ENCODE assay signal across 9 cellular contexts in genomic region chr2:134122610-134123009, GRCh38.
DNase-seq lines count a peak whose midpoint lies in the region; ATAC-seq, FAIRE-seq and TF ChIP-seq lines count a peak whose summit lies in the region.
"Had no signal": no experiment of that assay in that cellular context is flagged by ENCODE, and none has a peak within 500 bp of the region (broad histone marks: within the 10 kb centered on the region; RNA-seq: fewer than 3 reads in every experiment).

No MANE protein-coding gene starts in this region.

- H3K4me1 Mint-ChIP-seq in activated CD4-positive, alpha-beta memory T cell treated with anti-CD3 and anti-CD28 coated beads, Interleukin-2, amount 10 ng/mL, durations not matched to agents 7 days and 5 days: peaks cover 60% of the 10 kb centered on the region
- H3K4me1 Mint-ChIP-seq in activated CD4-positive, alpha-beta memory T cell treated with anti-CD3 and anti-CD28 coated beads for 36 hours (ENCODE audit: low read depth): peaks cover 75% of the 10 kb centered on the region
- H3K4me1 Mint-ChIP-seq in osteocyte (ENCODE audit: unreplicated experiment): peaks cover 29% of the 10 kb centered on the region

- H3K27ac ChIP-seq in psoas muscle: no peak overlapping the region

- peaks cover 15% of the 10 kb centered on the region for H3K36me3 Mint-ChIP-seq in activated CD4-positive, alpha-beta memory T cell treated with anti-CD3 and anti-CD28 coated beads, Interleukin-2, amount 10 ng/mL, durations not matched to agents 7 days and 5 days (ENCODE audit: low read depth)
- no peaks in the 10 kb centered on the region for H3K36me3 Mint-ChIP-seq in activated CD4-positive, alpha-beta memory T cell treated with anti-CD3 and anti-CD28 coated beads for 36 hours
- H3K36me3 Mint-ChIP-seq in osteocyte (ENCODE audit: unreplicated experiment): no peaks in the 10 kb centered on the region

- H3K27me3 Mint-ChIP-seq in activated CD4-positive, alpha-beta memory T cell treated with anti-CD3 and anti-CD28 coated beads, Interleukin-2, amount 10 ng/mL, durations not matched to agents 7 days and 5 days: peaks cover 1% of the 10 kb centered on the region
- H3K27me3 Mint-ChIP-seq in activated CD4-positive, alpha-beta memory T cell treated with anti-CD3 and anti-CD28 coated beads for 36 hours: no peaks in the 10 kb centered on the region
- no peaks in the 10 kb centered on the region for H3K27me3 Mint-ChIP-seq in osteocyte (ENCODE audit: unreplicated experiment)

- H3K36me3 ChIP-seq in bronchial epithelial cell (ENCODE audit: control insufficient read depth, insufficient read depth, low read length) (no peaks in the 10 kb centered on the region), psoas muscle (ENCODE audit: insufficient read depth in 1 of 2, low read depth in 1 of 2) (no peaks in the 10 kb centered on the region)

- WGBS in psoas muscle, 3 donors: 79 to 91% (median 81%) methylated on average over 3 of the region's 3 CpGs

- FAIRE-seq in bronchial epithelial cell (lab: Jason Lieb, UNC) (no peak), urothelium cell line (lab: Jason Lieb, UNC) (no peak)

- H3K27me3 ChIP-seq in bronchial epithelial cell (ENCODE audit: control insufficient read depth, insufficient read depth, low read length) (no peaks in the 10 kb centered on the region), psoas muscle (ENCODE audit: insufficient read depth in 3 of 3, low read length in 2 of 3) (peaks cover 0 to 5% (median 2%) of the 10 kb centered on the region in 3 donors)

- TF ChIP-seq CTCF in bronchial epithelial cell (IDR thresholded peaks at IDR 0.05; ENCODE audit: insufficient read depth, low read length, severe bottlenecking): peak; percentile 29
- TF ChIP-seq CTCF in osteocyte (IDR thresholded peaks at IDR 0.05): no peak
- no peak for TF ChIP-seq CTCF in psoas muscle (IDR thresholded peaks at IDR 0.05)

- ATAC-seq in psoas muscle: no peak

- DNase-seq in activated CD4-positive, alpha-beta memory T cell treated with anti-CD3 and anti-CD28 coated beads, Interleukin-2, amount 10 ng/mL, durations not matched to agents 7 days and 5 days: no peak
- no peak for DNase-seq in activated CD4-positive, alpha-beta memory T cell treated with anti-CD3 and anti-CD28 coated beads for 36 hours
- DNase-seq in NCI-H2171 treated with DMSO at 0.1 percent for 48 hours (lab: John Stamatoyannopoulos, UW): peak; percentile 70
- no peak for DNase-seq in bronchial epithelial cell (ENCODE audit: low read depth)
- no peak for DNase-seq in osteocyte (ENCODE audit: extremely low spot score, unreplicated experiment)
- no peak for DNase-seq in urothelium cell line (ENCODE audit: low spot score)
- DNase-seq in psoas muscle: no peak
- DNase-seq in NCI-H128 (lab: John Stamatoyannopoulos, UW; ENCODE audit: unreplicated experiment): no peak
- DNase-seq: NCI-H1417 had no signal

- no peaks in the 10 kb centered on the region for H3K9me3 Mint-ChIP-seq in activated CD4-positive, alpha-beta memory T cell treated with anti-CD3 and anti-CD28 coated beads, Interleukin-2, amount 10 ng/mL, durations not matched to agents 7 days and 5 days
- H3K9me3 Mint-ChIP-seq in activated CD4-positive, alpha-beta memory T cell treated with anti-CD3 and anti-CD28 coated beads for 36 hours: no peaks in the 10 kb centered on the region
- H3K9me3 Mint-ChIP-seq in osteocyte (ENCODE audit: unreplicated experiment): no peaks in the 10 kb centered on the region

- intact Hi-C loops in activated CD4-positive, alpha-beta memory T cell treated with anti-CD3 and anti-CD28 coated beads for 36 hours (cut with micrococcal nuclease): loop anchor here (10.0 kb wide), 1 partner anchor 562 kb away; no protein-coding TSS in a partner anchor
- intact Hi-C loops in psoas muscle (cut with DNase I): loop anchor here in 1 of 2 donors (10.0 kb wide), 1 partner anchor 52 kb away; no protein-coding TSS in a partner anchor

- POLR2A ChIA-PET in activated CD4-positive, alpha-beta memory T cell treated with anti-CD3 and anti-CD28 coated beads, Interleukin-2, amount 10 ng/mL, durations not matched to agents 7 days and 5 days (lab: Charles Lee): interaction anchor here (1.2 kb wide), 1 partner anchor 9 kb away, joined by 3 read pairs; no protein-coding TSS in a partner anchor
- POLR2A ChIA-PET in activated CD4-positive, alpha-beta memory T cell treated with anti-CD3 and anti-CD28 coated beads for 36 hours (lab: Charles Lee): interaction anchor here (0.6 to 4.3 kb wide), 2 partner anchors 50 to 84 kb away, joined by 7 to 21 read pairs; no protein-coding TSS in a partner anchor

- CTCF ChIA-PET in activated CD4-positive, alpha-beta memory T cell treated with anti-CD3 and anti-CD28 coated beads, Interleukin-2, amount 10 ng/mL, durations not matched to agents 7 days and 5 days (lab: Charles Lee): no interaction called here
- CTCF ChIA-PET in activated CD4-positive, alpha-beta memory T cell treated with anti-CD3 and anti-CD28 coated beads for 36 hours (lab: Charles Lee): interaction anchor here (0.6 to 7.1 kb wide), 9 partner anchors 18 to 329 kb away, joined by 3 to 111 read pairs (median 3); no protein-coding TSS in a partner anchor

- H3K27ac Mint-ChIP-seq in activated CD4-positive, alpha-beta memory T cell treated with anti-CD3 and anti-CD28 coated beads, Interleukin-2, amount 10 ng/mL, durations not matched to agents 7 days and 5 days: no peak overlapping the region
- H3K27ac Mint-ChIP-seq in activated CD4-positive, alpha-beta memory T cell treated with anti-CD3 and anti-CD28 coated beads for 36 hours: no peak overlapping the region
- no peak overlapping the region for H3K27ac Mint-ChIP-seq in osteocyte (ENCODE audit: unreplicated experiment)

- H3K4me3 ChIP-seq in bronchial epithelial cell (ENCODE audit: low read depth, low read length) (no peak overlapping the region), psoas muscle (no peak overlapping the region)

- peak overlapping the region; percentile 38 for H3K4me3 Mint-ChIP-seq in activated CD4-positive, alpha-beta memory T cell treated with anti-CD3 and anti-CD28 coated beads, Interleukin-2, amount 10 ng/mL, durations not matched to agents 7 days and 5 days
- no peak overlapping the region for H3K4me3 Mint-ChIP-seq in activated CD4-positive, alpha-beta memory T cell treated with anti-CD3 and anti-CD28 coated beads for 36 hours
- peak overlapping the region; percentile 44 for H3K4me3 Mint-ChIP-seq in osteocyte (ENCODE audit: unreplicated experiment)

- peaks cover 17% of the 10 kb centered on the region for H3K4me1 ChIP-seq in psoas muscle

- H3K9me3 ChIP-seq in psoas muscle: no peaks in the 10 kb centered on the region
